In the genomic region with DNA sequence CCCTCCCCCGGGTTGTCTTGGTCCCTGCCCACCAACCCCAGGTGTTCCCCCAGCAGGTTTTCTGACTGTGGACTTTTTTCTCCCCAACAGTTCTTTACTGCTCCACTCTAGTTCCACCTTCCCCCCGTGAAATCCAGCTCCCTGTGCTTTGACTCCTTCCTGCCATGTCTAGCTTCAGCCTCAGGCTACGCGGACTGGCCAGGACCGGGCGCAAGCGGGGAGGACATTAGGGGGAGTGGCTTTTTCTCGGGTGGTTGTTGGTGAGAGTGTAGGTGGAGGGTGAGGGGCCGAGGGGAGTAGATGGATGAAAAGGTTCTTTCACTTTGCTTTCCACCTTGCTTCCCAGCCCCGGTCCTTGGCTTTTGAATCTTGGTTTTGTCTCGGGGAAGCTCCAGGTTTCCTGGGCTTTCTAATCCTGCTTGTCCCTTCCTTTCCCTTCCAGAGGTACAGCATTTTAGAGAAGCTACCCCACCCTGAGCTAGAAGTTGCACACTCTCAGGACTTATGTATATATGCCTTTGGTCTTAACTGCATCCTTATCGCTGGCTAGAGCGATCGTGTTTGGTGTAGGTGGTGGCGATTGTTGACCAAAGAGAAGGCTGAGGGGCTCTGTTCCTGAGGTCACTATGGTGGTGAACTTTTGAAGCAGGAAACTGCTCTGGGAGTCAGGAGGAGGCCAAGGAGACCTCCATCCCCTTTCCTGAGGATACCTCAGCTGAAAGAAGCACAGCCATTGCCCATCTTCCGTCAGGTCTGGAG, we compare ENCODE assay signal across 8 cellular contexts. TPM values are rescaled to one million over a fixed set of nuclear protein-coding genes. Genes with fewer than 3 reads are reported as not detected.
DNase-seq lines count a peak whose midpoint lies in the region; ATAC-seq and TF ChIP-seq lines count a peak whose summit lies in the region.

No MANE protein-coding gene starts in this region.

- CTCF ChIA-PET in activated CD4-positive, alpha-beta T cell treated with anti-CD3 and anti-CD28 coated beads, Interleukin-2, amount 10 ng/mL, durations not matched to agents 7 days and 5 days (lab: Charles Lee), result interaction anchor here (1.0 to 3.7 kb wide), 5 partner anchors 8 to 52 kb away, joined by 3 to 27 read pairs (median 4); no protein-coding TSS in a partner anchor
- CTCF ChIA-PET in IMR-90 (lab: Yijun Ruan, JAX), result interaction anchor here (0.6 to 1.3 kb wide), 3 partner anchors 8 to 41 kb away, joined by 3 to 4 read pairs (median 4); a partner anchor contains a TSS

- no peak overlapping the region for H2BK5ac ChIP-seq in IMR-90 (ENCODE audit: low read depth, low read length, poor library complexity, severe bottlenecking)

- peaks cover 11% of the 10 kb centered on the region for H3K27me3 ChIP-seq in IMR-90 (ENCODE audit: control insufficient read depth, insufficient read depth, low read length)
- H3K27me3 ChIP-seq in iPS-20b (ENCODE audit: insufficient read depth, low read length), result peaks cover 16% of the 10 kb centered on the region

- H3K27ac Mint-ChIP-seq in activated CD4-positive, alpha-beta T cell treated with anti-CD3 and anti-CD28 coated beads, Interleukin-2, amount 10 ng/mL, durations not matched to agents 7 days and 5 days, result peak overlapping the region; percentile 88

- H3K14ac ChIP-seq in IMR-90 (replicated peaks; ENCODE audit: low read depth, low read length), result peak overlapping the region; percentile 62

- peak overlapping the region; percentile 91 for H2AK9ac ChIP-seq in IMR-90 (replicated peaks; ENCODE audit: low read depth, low read length, poor library complexity)

- POLR2A ChIA-PET in activated CD4-positive, alpha-beta T cell treated with anti-CD3 and anti-CD28 coated beads, Interleukin-2, amount 10 ng/mL, durations not matched to agents 7 days and 5 days (lab: Charles Lee), result no interaction called here
- POLR2A ChIA-PET in IMR-90 (lab: Charles Lee; ENCODE audit: unreplicated experiment), result no interaction called here

- H3K9ac ChIP-seq in IMR-90 (ENCODE audit: low read depth, low read length) (peak overlapping the region; percentile 48), iPS-20b (ENCODE audit: low read depth, low read length) (peak overlapping the region; percentile 85)

- BruUV-seq in IMR-90 (replicated peaks; lab: Mats Ljungman, UMichigan), result no TSS peak

- H3K27ac ChIP-seq in IMR-90 (ENCODE audit: insufficient read depth, low read length), result no peak overlapping the region
- H3K27ac ChIP-seq in iPS-20b (ENCODE audit: low read length), result no peak overlapping the region
- peak overlapping the region in 20 of 21 experiments; percentile 52 to 86 (median 78) for H3K27ac ChIP-seq in skin epidermis

- 0 out of 2 replicates have a peak overlapping the region, but pooled peaks have one; percentile 35 for H3K56ac ChIP-seq in IMR-90 (ENCODE audit: extremely low read depth, insufficient read depth, low read length)

- H3K36me3 ChIP-seq in IMR-90 (ENCODE audit: control insufficient read depth, insufficient read depth, low read length) (peaks cover 5% of the 10 kb centered on the region), iPS-20b (ENCODE audit: insufficient read depth, low read depth, low read length) (peaks cover 23% of the 10 kb centered on the region)

- no peak overlapping the region for H4K91ac ChIP-seq in IMR-90 (ENCODE audit: insufficient read depth, low read depth, low read length)

- H3K9me3 Mint-ChIP-seq in activated CD4-positive, alpha-beta T cell treated with anti-CD3 and anti-CD28 coated beads, Interleukin-2, amount 10 ng/mL, durations not matched to agents 7 days and 5 days, result peaks cover 2% of the 10 kb centered on the region

- no peak overlapping the region for H3K18ac ChIP-seq in IMR-90 (ENCODE audit: low read depth, low read length)

- peak; percentile 79 for ATAC-seq in IMR-90 (ENCODE audit: low read depth)

- intact Hi-C loops in IMR-90 (cut with micrococcal nuclease), result no loop called here

- in situ Hi-C loops in IMR-90 (cut with MboI; ENCODE audit: low sequenced_read_pairs), result no loop called here

- peaks cover 28% of the 10 kb centered on the region for H3K4me1 Mint-ChIP-seq in activated CD4-positive, alpha-beta T cell treated with anti-CD3 and anti-CD28 coated beads, Interleukin-2, amount 10 ng/mL, durations not matched to agents 7 days and 5 days

- WGBS in IMR-90 (ENCODE audit: extremely low coverage in 2 of 2, insufficient read length in 1 of 2), 2 experiments, result 4% methylated on average over 5 of the region's 16 CpGs; no CpG with 5 or more reads in 1 of the 2 experiments

- no peak overlapping the region for H2BK120ac ChIP-seq in IMR-90 (ENCODE audit: low read depth, low read length)

- H3K9me3 ChIP-seq in IMR-90 (ENCODE audit: control insufficient read depth, insufficient read depth, low read length) (no peaks in the 10 kb centered on the region), iPS-20b (ENCODE audit: insufficient read depth, low read depth, low read length) (no peaks in the 10 kb centered on the region)

- H2AK5ac ChIP-seq in IMR-90 (ENCODE audit: low read depth, low read length), result peak overlapping the region; percentile 22; the same call in 1 of the 2 replicates

- H3K4me3 ChIP-seq in IMR-90 (ENCODE audit: insufficient read depth, low read depth, low read length) (peak overlapping the region; percentile 88), iPS-20b (ENCODE audit: low read length) (peak overlapping the region; percentile 93), skin epidermis (peak overlapping the region; percentile 66 to 86 (median 76))

- H3K79me1 ChIP-seq in IMR-90 (ENCODE audit: low read depth in 1 of 2, low read length in 2 of 2), result peaks cover 15 to 25% of the 10 kb centered on the region in 2 experiments; a peak in 3 of 4 replicates

- no peak overlapping the region for H2BK15ac ChIP-seq in IMR-90 (ENCODE audit: low read depth, low read length)

- dilution Hi-C loops in IMR-90 (cut with HindIII; ENCODE audit: low sequenced_read_pairs, unreplicated experiment), result no loop called here

- no peak for TF ChIP-seq CTCF in IMR-90 (conservative IDR thresholded peaks at IDR 0.05; ENCODE audit: low read depth, low read length)

- no peak for TF ChIP-seq RAD21 in IMR-90 (IDR thresholded peaks at IDR 0.05; ENCODE audit: low read length)

- H4K8ac ChIP-seq in IMR-90 (ENCODE audit: low read depth in 2 of 2, low read length in 2 of 2), result peak overlapping the region; percentile 91; a peak in 3 of 4 replicates

- no peak overlapping the region for H2BK20ac ChIP-seq in IMR-90 (ENCODE audit: low read depth, low read length)

- peak overlapping the region; percentile 89 for H3K4me2 ChIP-seq in IMR-90 (ENCODE audit: low read depth, low read length)

- H3K9me1 ChIP-seq in IMR-90 (ENCODE audit: insufficient read depth, low read length), result peaks cover 11% of the 10 kb centered on the region

- peak overlapping the region; percentile 25; the same call in 1 of the 2 replicates for H3K23ac ChIP-seq in IMR-90 (ENCODE audit: low read depth, low read length)

- H3K4me1 ChIP-seq in IMR-90 (ENCODE audit: control insufficient read depth, insufficient read depth, low read length), result peaks cover 5% of the 10 kb centered on the region; the same call in 1 of the 2 replicates
- H3K4me1 ChIP-seq in iPS-20b (ENCODE audit: insufficient read depth, low read length), result 0 out of 2 replicates have a peak, but pooled peaks cover 5% of the 10 kb centered on the region

- peak overlapping the region; percentile 59; the same call in 1 of the 2 replicates for H3K4ac ChIP-seq in IMR-90 (ENCODE audit: low read depth, low read length)

- H2AFZ ChIP-seq in IMR-90 (replicated peaks; ENCODE audit: low read length, poor library complexity), result peak overlapping the region; percentile 99

- H3K36me3 Mint-ChIP-seq in activated CD4-positive, alpha-beta T cell treated with anti-CD3 and anti-CD28 coated beads, Interleukin-2, amount 10 ng/mL, durations not matched to agents 7 days and 5 days (ENCODE audit: low read depth), result peaks cover 13% of the 10 kb centered on the region

- no peak for TF ChIP-seq POLR2A in IMR-90 (IDR thresholded peaks at IDR 0.05; ENCODE audit: low read depth, low read length)

- peak overlapping the region; percentile 28; the same call in 1 of the 2 replicates for H4K5ac ChIP-seq in IMR-90 (ENCODE audit: low read depth, low read length)

- H3K4me3 Mint-ChIP-seq in activated CD4-positive, alpha-beta T cell treated with anti-CD3 and anti-CD28 coated beads, Interleukin-2, amount 10 ng/mL, durations not matched to agents 7 days and 5 days, result peak overlapping the region; percentile 83

- no peaks in the 10 kb centered on the region for H3K27me3 Mint-ChIP-seq in activated CD4-positive, alpha-beta T cell treated with anti-CD3 and anti-CD28 coated beads, Interleukin-2, amount 10 ng/mL, durations not matched to agents 7 days and 5 days

- no peak for DNase-seq in activated CD4-positive, alpha-beta T cell treated with anti-CD3 and anti-CD28 coated beads, Interleukin-2, amount 10 ng/mL, durations not matched to agents 7 days and 5 days
- no peak for DNase-seq in activated CD4-positive, alpha-beta T cell treated with anti-CD3 and anti-CD28 coated beads, Interleukin-2, amount 50 U/mL, for 4 hours
- DNase-seq in IMR-90 (peak; percentile 21), astrocyte of the hippocampus (ENCODE audit: low read depth, low spot score) (peak; percentile 63)
- no peak for DNase-seq in stimulated activated CD4-positive, alpha-beta T cell treated with anti-CD3 and anti-CD28 coated beads, Interleukin-1b, Interleukin-23, amount 100 ng/mL, for 48 hours
- DNase-seq in central memory CD4-positive, alpha-beta T cell, result no peak

- no peaks in the 10 kb centered on the region for H4K20me1 ChIP-seq in IMR-90 (ENCODE audit: insufficient read depth, low read length)

RNA-seq across cellular contexts. Expression of a gene that starts 0.8 kb away (rescaled TPM):
- 10 to 100 TPM; 17.9 to 20.4 TPM for total RNA-seq in activated CD4-positive, alpha-beta T cell treated with anti-CD3 and anti-CD28 coated beads, Interleukin-2, amount 10 ng/mL, durations not matched to agents 7 days and 5 days
- total RNA-seq in IMR-90 (2012; rRNA removed), result 12.5 and 14.4 TPM in 2 replicates
- 20.0 and 23.1 TPM in 2 replicates for polyA plus RNA-seq in IMR-90 (2012; rRNA removed)
- polyA plus RNA-seq in IMR-90 (2012; cell fraction: cytosol; rRNA removed), result 12.2 and 14.9 TPM in 2 replicates
- 6.3 and 18.0 TPM in 2 replicates for polyA plus RNA-seq in IMR-90 (2012; cell fraction: nucleus; rRNA removed; ENCODE audit: low replicate concordance)

RNA-seq across cellular contexts. Expression of a gene that starts 12.9 kb away (rescaled TPM):
- total RNA-seq in activated CD4-positive, alpha-beta T cell treated with anti-CD3 and anti-CD28 coated beads, Interleukin-2, amount 10 ng/mL, durations not matched to agents 7 days and 5 days, result 10 to 100 TPM; 15.5 to 16.5 TPM
- total RNA-seq in IMR-90 (2012; rRNA removed), result 2.8 and 2.9 TPM in 2 replicates
- 13.1 and 14.6 TPM in 2 replicates for polyA plus RNA-seq in IMR-90 (2012; rRNA removed)
- polyA plus RNA-seq in IMR-90 (2012; cell fraction: cytosol; rRNA removed), result 6.3 and 10.0 TPM in 2 replicates
- 82.4 and 104 TPM in 2 replicates for polyA plus RNA-seq in IMR-90 (2012; cell fraction: nucleus; rRNA removed; ENCODE audit: low replicate concordance)

RNA-seq across cellular contexts. Expression of a gene that starts 19.5 kb away (rescaled TPM):
- total RNA-seq in activated CD4-positive, alpha-beta T cell treated with anti-CD3 and anti-CD28 coated beads, Interleukin-2, amount 10 ng/mL, durations not matched to agents 7 days and 5 days, result under 1 TPM; 0.25 to 0.42 TPM
- 6.3 and 7.8 TPM in 2 replicates for total RNA-seq in IMR-90 (2012; rRNA removed)
- 17.1 and 17.9 TPM in 2 replicates for polyA plus RNA-seq in IMR-90 (2012; rRNA removed)
- 10.7 and 11.9 TPM in 2 replicates for polyA plus RNA-seq in IMR-90 (2012; cell fraction: cytosol; rRNA removed)
- polyA plus RNA-seq in IMR-90 (2012; cell fraction: nucleus; rRNA removed; ENCODE audit: low replicate concordance), result 81.4 and 123 TPM in 2 replicates

RNA-seq across cellular contexts. Expression of a gene that starts 41.3 kb away (rescaled TPM):
- total RNA-seq in activated CD4-positive, alpha-beta T cell treated with anti-CD3 and anti-CD28 coated beads, Interleukin-2, amount 10 ng/mL, durations not matched to agents 7 days and 5 days, result under 1 TPM; 0.62 to 0.77 TPM
- 0.18 and 0.28 TPM in 2 replicates for total RNA-seq in IMR-90 (2012; rRNA removed)
- 0.62 and 0.66 TPM in 2 replicates for polyA plus RNA-seq in IMR-90 (2012; rRNA removed)
- polyA plus RNA-seq in IMR-90 (2012; cell fraction: cytosol; rRNA removed), result 0.55 and 1.9 TPM in 2 replicates
- polyA plus RNA-seq in IMR-90 (2012; cell fraction: nucleus; rRNA removed; ENCODE audit: low replicate concordance), result 1.0 and 1.8 TPM in 2 replicates

RNA-seq across cellular contexts. Expression of a gene that starts 41.9 kb away (rescaled TPM):
- total RNA-seq in activated CD4-positive, alpha-beta T cell treated with anti-CD3 and anti-CD28 coated beads, Interleukin-2, amount 10 ng/mL, durations not matched to agents 7 days and 5 days, result under 1 TPM; 0.64 to 0.89 TPM
- total RNA-seq in IMR-90 (2012; rRNA removed), result under 0.01 and 0.18 TPM in 2 replicates
- 0.09 and 0.15 TPM in 2 replicates for polyA plus RNA-seq in IMR-90 (2012; rRNA removed)
- 0.03 and 0.10 TPM in 2 replicates for polyA plus RNA-seq in IMR-90 (2012; cell fraction: cytosol; rRNA removed)
- polyA plus RNA-seq in IMR-90 (2012; cell fraction: nucleus; rRNA removed; ENCODE audit: low replicate concordance), result 0.48 and 1.3 TPM in 2 replicates

Comparison
In these comparisons a context has a peak if more than half of its experiments do, and no peak if none do; other contexts are left out.
1. DNase-seq: peak in IMR-90 (single experiment) and astrocyte of the hippocampus (single experiment); none in activated CD4-positive, alpha-beta T cell treated with anti-CD3 and anti-CD28 coated beads, Interleukin-2, amount 10 ng/mL, durations not matched to agents 7 days and 5 days (single experiment), activated CD4-positive, alpha-beta T cell treated with anti-CD3 and anti-CD28 coated beads, Interleukin-2, amount 50 U/mL, for 4 hours (0 of 2), stimulated activated CD4-positive, alpha-beta T cell treated with anti-CD3 and anti-CD28 coated beads, Interleukin-1b, Interleukin-23, amount 100 ng/mL, for 48 hours (single experiment) and central memory CD4-positive, alpha-beta T cell (single experiment).
2. H3K27ac ChIP-seq: peak in skin epidermis (20 of 21); none in IMR-90 (single experiment) and iPS-20b (single experiment).
3. Peak in every context shown above with its lines, with median percentiles within 50 percentile points of each other: H3K4me3 ChIP-seq.